ENCODE assay signal across 1 cellular context in the genomic region with DNA sequence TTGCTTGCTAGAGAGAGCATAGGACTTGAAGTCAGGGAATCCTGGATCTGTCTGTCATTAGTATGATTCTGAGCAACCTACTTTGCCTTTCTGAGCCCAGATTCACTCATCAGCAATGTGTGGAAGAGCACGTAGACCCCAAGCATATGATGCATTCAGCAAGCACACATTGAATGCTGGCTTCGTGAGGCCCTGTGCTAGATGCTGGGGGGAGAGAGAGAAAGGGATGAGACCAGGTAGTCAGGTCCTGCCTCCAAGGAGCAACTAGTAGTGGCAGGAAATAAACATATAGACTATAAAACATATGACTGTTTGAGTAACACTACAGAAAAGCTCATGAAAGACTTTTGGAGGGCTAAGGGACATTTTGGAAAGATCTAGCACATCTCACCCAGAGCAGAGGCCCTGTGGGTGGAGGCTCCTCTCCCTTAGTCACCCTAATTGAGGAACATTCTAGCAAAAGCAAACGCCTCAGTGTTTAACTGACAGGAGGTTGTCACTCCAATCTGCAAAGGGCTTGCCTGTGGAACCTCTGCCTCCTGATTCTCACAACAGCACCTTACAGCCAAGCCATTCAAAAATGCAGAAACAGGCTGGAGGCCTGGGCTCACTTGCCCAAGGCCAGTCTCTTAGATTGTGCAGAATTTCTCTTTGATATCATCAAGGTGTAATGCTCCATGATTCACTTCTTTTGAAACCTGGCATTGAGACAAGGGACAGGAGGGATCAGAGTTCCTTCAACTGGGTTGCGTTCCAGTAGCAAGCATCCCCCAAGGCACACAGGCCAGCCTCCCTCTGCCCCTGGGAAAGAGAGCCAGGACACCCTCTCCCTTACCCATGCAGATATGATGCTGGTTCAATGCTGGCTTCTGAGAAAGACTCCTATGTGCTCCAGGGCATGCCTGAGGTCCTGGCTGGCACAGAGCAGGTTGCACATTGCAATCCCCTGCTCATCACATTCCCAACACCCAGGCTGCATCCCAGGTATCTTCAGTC.
TF ChIP-seq lines count a peak whose summit lies in the region.

No MANE protein-coding gene starts in this region.

TF ChIP-seq in WTC11, 78 proteins besides CTCF, POLR2A, EP300 and RAD21 (continued from another document):
- TF ChIP-seq, protein P1, sequence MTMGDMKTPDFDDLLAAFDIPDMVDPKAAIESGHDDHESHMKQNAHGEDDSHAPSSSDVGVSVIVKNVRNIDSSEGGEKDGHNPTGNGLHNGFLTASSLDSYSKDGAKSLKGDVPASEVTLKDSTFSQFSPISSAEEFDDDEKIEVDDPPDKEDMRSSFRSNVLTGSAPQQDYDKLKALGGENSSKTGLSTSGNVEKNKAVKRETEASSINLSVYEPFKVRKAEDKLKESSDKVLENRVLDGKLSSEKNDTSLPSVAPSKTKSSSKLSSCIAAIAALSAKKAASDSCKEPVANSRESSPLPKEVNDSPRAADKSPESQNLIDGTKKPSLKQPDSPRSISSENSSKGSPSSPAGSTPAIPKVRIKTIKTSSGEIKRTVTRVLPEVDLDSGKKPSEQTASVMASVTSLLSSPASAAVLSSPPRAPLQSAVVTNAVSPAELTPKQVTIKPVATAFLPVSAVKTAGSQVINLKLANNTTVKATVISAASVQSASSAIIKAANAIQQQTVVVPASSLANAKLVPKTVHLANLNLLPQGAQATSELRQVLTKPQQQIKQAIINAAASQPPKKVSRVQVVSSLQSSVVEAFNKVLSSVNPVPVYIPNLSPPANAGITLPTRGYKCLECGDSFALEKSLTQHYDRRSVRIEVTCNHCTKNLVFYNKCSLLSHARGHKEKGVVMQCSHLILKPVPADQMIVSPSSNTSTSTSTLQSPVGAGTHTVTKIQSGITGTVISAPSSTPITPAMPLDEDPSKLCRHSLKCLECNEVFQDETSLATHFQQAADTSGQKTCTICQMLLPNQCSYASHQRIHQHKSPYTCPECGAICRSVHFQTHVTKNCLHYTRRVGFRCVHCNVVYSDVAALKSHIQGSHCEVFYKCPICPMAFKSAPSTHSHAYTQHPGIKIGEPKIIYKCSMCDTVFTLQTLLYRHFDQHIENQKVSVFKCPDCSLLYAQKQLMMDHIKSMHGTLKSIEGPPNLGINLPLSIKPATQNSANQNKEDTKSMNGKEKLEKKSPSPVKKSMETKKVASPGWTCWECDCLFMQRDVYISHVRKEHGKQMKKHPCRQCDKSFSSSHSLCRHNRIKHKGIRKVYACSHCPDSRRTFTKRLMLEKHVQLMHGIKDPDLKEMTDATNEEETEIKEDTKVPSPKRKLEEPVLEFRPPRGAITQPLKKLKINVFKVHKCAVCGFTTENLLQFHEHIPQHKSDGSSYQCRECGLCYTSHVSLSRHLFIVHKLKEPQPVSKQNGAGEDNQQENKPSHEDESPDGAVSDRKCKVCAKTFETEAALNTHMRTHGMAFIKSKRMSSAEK (CRISPR knock-in tag; IDR thresholded peaks at IDR 0.05; ENCODE audit: borderline replicate concordance): no peak
